In the genomic region with DNA sequence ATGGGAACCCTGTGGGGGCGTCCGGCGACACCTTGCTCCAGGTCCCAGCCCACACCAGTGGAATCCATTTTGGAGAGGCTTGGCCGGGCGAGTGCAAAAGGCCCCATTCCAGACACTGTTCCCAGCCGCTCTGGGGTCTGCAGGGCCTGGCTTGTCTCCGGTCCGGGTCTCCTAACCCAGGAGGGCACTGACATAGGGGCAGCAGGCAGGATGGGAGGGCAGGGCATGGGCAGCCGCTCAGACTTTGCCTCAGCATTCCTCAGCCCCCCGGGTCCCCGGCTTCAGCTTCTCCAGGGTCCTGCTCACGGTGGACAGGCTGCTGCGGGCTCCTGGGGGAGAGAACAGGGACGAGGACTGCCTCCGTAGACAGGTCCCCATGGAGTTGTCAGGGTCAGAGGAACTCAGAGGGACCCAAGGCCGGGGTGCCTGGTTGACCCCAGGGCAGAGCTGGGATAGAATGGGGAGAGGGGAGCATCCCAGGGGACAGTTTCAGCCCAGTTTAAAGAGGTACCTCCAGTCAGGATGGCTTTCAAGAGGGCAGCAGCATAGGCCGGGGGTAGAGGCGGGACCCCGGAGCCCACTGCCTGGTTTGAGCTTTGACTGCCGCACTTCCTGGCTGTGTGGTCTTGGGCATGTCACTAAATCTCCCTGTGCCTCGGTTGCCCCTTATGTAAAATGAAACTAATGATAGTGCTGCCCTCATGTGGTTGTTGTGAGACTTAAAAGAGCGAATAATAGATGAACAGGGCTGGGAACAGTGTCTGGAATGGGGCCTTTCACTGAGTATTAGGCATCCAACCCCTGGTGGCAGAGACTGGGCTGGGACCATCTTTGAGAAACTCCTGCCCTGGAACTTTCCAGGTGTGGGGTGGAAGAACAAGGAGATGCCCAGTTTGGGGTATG, we compare ENCODE assay signal across 8 cellular contexts. TPM values are rescaled to one million over a fixed set of nuclear protein-coding genes. Genes with fewer than 3 reads are reported as not detected.
DNase-seq lines count a peak whose midpoint lies in the region; ATAC-seq and TF ChIP-seq lines count a peak whose summit lies in the region.

No MANE protein-coding gene starts in this region.

- no peaks in the 10 kb centered on the region for H3K36me3 ChIP-seq in iPS DF 6.9 (ENCODE audit: control insufficient read depth, insufficient read depth, low read length)

- no peak overlapping the region for H3K27ac ChIP-seq in iPS DF 6.9 (ENCODE audit: low read length)

- CTCF ChIA-PET in activated CD8-positive, alpha-beta T cell treated with anti-CD3 and anti-CD28 coated beads for 36 hours (lab: Charles Lee): interaction anchor here (0.9 to 2.6 kb wide), 16 partner anchors 8 to 195 kb away, joined by 3 to 22 read pairs (median 4); a partner anchor contains a TSS

- peaks cover 4% of the 10 kb centered on the region for H3K4me1 ChIP-seq in iPS DF 6.9 (ENCODE audit: control insufficient read depth, insufficient read depth, low read length)

- no peak overlapping the region for H3K27ac Mint-ChIP-seq in activated CD8-positive, alpha-beta T cell treated with anti-CD3 and anti-CD28 coated beads for 36 hours
- no peak overlapping the region for H3K27ac Mint-ChIP-seq in type B pancreatic cell

- peak; percentile 57 for TF ChIP-seq CTCF in activated CD8-positive, alpha-beta T cell treated with anti-CD3 and anti-CD28 coated beads for 36 hours (IDR thresholded peaks at IDR 0.05)
- TF ChIP-seq CTCF in type B pancreatic cell (conservative IDR thresholded peaks at IDR 0.05): peak; percentile 70

- ATAC-seq in activated CD8-positive, alpha-beta T cell treated with anti-CD3 and anti-CD28 coated beads for 36 hours: peak; percentile 41

- H3K4me3 Mint-ChIP-seq in activated CD8-positive, alpha-beta T cell treated with anti-CD3 and anti-CD28 coated beads for 36 hours: no peak overlapping the region
- H3K4me3 Mint-ChIP-seq in type B pancreatic cell: no peak overlapping the region

- peaks cover 11% of the 10 kb centered on the region for H3K4me1 Mint-ChIP-seq in activated CD8-positive, alpha-beta T cell treated with anti-CD3 and anti-CD28 coated beads for 36 hours (ENCODE audit: low read depth)
- H3K4me1 Mint-ChIP-seq in type B pancreatic cell (ENCODE audit: unreplicated experiment): peaks cover 12% of the 10 kb centered on the region

- H3K4me3 ChIP-seq in iPS DF 6.9 (ENCODE audit: low read length): no peak overlapping the region

- peaks cover 35% of the 10 kb centered on the region for H3K27me3 Mint-ChIP-seq in activated CD8-positive, alpha-beta T cell treated with anti-CD3 and anti-CD28 coated beads for 36 hours
- H3K27me3 Mint-ChIP-seq in type B pancreatic cell: peaks cover 64% of the 10 kb centered on the region

- H3K9me3 Mint-ChIP-seq in activated CD8-positive, alpha-beta T cell treated with anti-CD3 and anti-CD28 coated beads for 36 hours: no peaks in the 10 kb centered on the region
- no peaks in the 10 kb centered on the region for H3K9me3 Mint-ChIP-seq in type B pancreatic cell

- peaks cover 23% of the 10 kb centered on the region for H3K27me3 ChIP-seq in iPS DF 6.9 (ENCODE audit: control insufficient read depth, insufficient read depth, low read length)

- POLR2A ChIA-PET in activated CD8-positive, alpha-beta T cell treated with anti-CD3 and anti-CD28 coated beads for 36 hours (lab: Charles Lee): no interaction called here

- H3K9me3 ChIP-seq in iPS DF 6.9 (ENCODE audit: control insufficient read depth, insufficient read depth, low read length): no peaks in the 10 kb centered on the region

- no CpG with 5 or more reads among the region's 22 CpGs for WGBS in iPS DF 6.9 (ENCODE audit: insufficient coverage, insufficient read length)

- intact Hi-C loops in activated CD8-positive, alpha-beta T cell treated with anti-CD3 and anti-CD28 coated beads for 36 hours (cut with micrococcal nuclease): no loop called here

- peak; percentile 35 for DNase-seq in NCI-H2196 (lab: John Stamatoyannopoulos, UW; ENCODE audit: unreplicated experiment)
- no peak for DNase-seq in NCI-H2196 treated with DMSO at 0.1 percent for 48 hours (lab: John Stamatoyannopoulos, UW; ENCODE audit: unreplicated experiment)
- peak; percentile 57 for DNase-seq in LoVo (ENCODE audit: low spot score)
- peak; percentile 25 for DNase-seq in activated CD8-positive, alpha-beta T cell treated with anti-CD3 and anti-CD28 coated beads for 36 hours
- peak; percentile 52 for DNase-seq in iPS DF 6.9 (ENCODE audit: low read depth, low spot score)
- no peak for DNase-seq in type B pancreatic cell (ENCODE audit: extremely low spot score, unreplicated experiment)
- no peak for DNase-seq in ecto neural progenitor cell (ENCODE audit: low spot score)
- no peak for DNase-seq in stimulated activated CD4-positive, alpha-beta T cell treated with anti-CD3 and anti-CD28 coated beads, Interleukin-4, amount 100 ng/mL, for 1 hour

- H3K36me3 Mint-ChIP-seq in activated CD8-positive, alpha-beta T cell treated with anti-CD3 and anti-CD28 coated beads for 36 hours (ENCODE audit: low read depth): no peaks in the 10 kb centered on the region
- no peaks in the 10 kb centered on the region for H3K36me3 Mint-ChIP-seq in type B pancreatic cell

RNA-seq across cellular contexts. Expression of a gene that starts 3.7 kb away (rescaled TPM):
- not detected for total RNA-seq in activated CD8-positive, alpha-beta T cell treated with anti-CD3 and anti-CD28 coated beads for 36 hours
- not detected in 2 replicates for total RNA-seq in type B pancreatic cell (ENCODE audit: low replicate concordance)

RNA-seq across cellular contexts. Expression of a gene that starts 56.3 kb away (rescaled TPM):
- 10 to 100 TPM; 31.1 to 35.5 TPM for total RNA-seq in activated CD8-positive, alpha-beta T cell treated with anti-CD3 and anti-CD28 coated beads for 36 hours
- total RNA-seq in type B pancreatic cell (ENCODE audit: low replicate concordance): 29.4 and 39.7 TPM in 2 replicates

RNA-seq across cellular contexts. Expression of a gene that starts 58.1 kb away (rescaled TPM):
- under 1 TPM in 1 of 2 experiments, not detected in 1; 0.09 TPM for total RNA-seq in activated CD8-positive, alpha-beta T cell treated with anti-CD3 and anti-CD28 coated beads for 36 hours
- total RNA-seq in type B pancreatic cell (ENCODE audit: low replicate concordance): 0.10 TPM in 1 of 2 replicates, not detected in the other

Comparison
In these comparisons a context has a peak if more than half of its experiments do, and no peak if none do; other contexts are left out.
1. DNase-seq: peak in NCI-H2196 (single experiment), LoVo (single experiment), activated CD8-positive, alpha-beta T cell treated with anti-CD3 and anti-CD28 coated beads for 36 hours (single experiment) and iPS DF 6.9 (single experiment); none in NCI-H2196 treated with DMSO at 0.1 percent for 48 hours (single experiment), type B pancreatic cell (single experiment), ecto neural progenitor cell (single experiment) and stimulated activated CD4-positive, alpha-beta T cell treated with anti-CD3 and anti-CD28 coated beads, Interleukin-4, amount 100 ng/mL, for 1 hour (single experiment).